10 cellular contexts compared by ENCODE assay signal in genomic region chr3:149494022-149494758, GRCh38. TPM values are rescaled to one million over a fixed set of nuclear protein-coding genes. Genes with fewer than 3 reads are reported as not detected.
A peak's percentile ranks its signal among the peaks of the same experiment; 100 is the strongest.
DNase-seq lines count a peak whose midpoint lies in the region; ATAC-seq and TF ChIP-seq lines count a peak whose summit lies in the region.
"Had no signal": no experiment of that assay in that cellular context is flagged by ENCODE, and none has a peak within 500 bp of the region (broad histone marks: within the 10 kb centered on the region; RNA-seq: fewer than 3 reads in every experiment).

No MANE protein-coding gene starts in this region.

- DNase-seq in activated gamma-delta T cell treated with Interleukin-2 at 50 U/mL for 16 hours (peak; percentile 6), activated gamma-delta T cell (lab: John Stamatoyannopoulos, UW) (no peak), MM.1S (peak; percentile 21), SW480 (ENCODE audit: low spot score) (peak; percentile 33), esophagus squamous epithelium (lab: John Stamatoyannopoulos, UW) (no peak), DMS79 treated with DMSO at 0.1 percent for 48 hours (lab: John Stamatoyannopoulos, UW) (no peak)
- DNase-seq in naive thymus-derived CD4-positive, alpha-beta T cell = no peak
- DNase-seq in activated effector memory CD4-positive, alpha-beta T cell treated with anti-CD3 and anti-CD28 coated beads, Interleukin-2, amount 50 U/mL, for 16 hours = no peak

- peaks cover 0 to 3% (median 0%) of the 10 kb centered on the region in 5 donors for H3K36me3 Mint-ChIP-seq in naive thymus-derived CD4-positive, alpha-beta T cell

- TF ChIP-seq POLR2A in esophagus squamous epithelium (IDR thresholded peaks at IDR 0.05) = no peak

- POLR2A ChIA-PET in naive thymus-derived CD4-positive, alpha-beta T cell (lab: Charles Lee) = no interaction called here

- H3F3A ChIP-seq in MM.1S (ENCODE audit: insufficient read depth, low read length) = no peaks in the 10 kb centered on the region

- H3K4me3 Mint-ChIP-seq in naive thymus-derived CD4-positive, alpha-beta T cell = no peak overlapping the region
- H3K4me3 Mint-ChIP-seq: dendritic cell treated with granulocyte-macrophage colony-stimulating factor and Interleukin-4, amounts not matched to agents 40 ng/mL and 50 ng/mL, for 4 days had no signal

- no peaks in the 10 kb centered on the region for H3K27me3 ChIP-seq in MM.1S (replicated peaks; ENCODE audit: insufficient read depth, low read length)
- H3K27me3 ChIP-seq in esophagus squamous epithelium = peaks cover 0 to 6% (median 0%) of the 10 kb centered on the region in 4 donors
- no peaks in the 10 kb centered on the region for H3K27me3 ChIP-seq in naive thymus-derived CD4-positive, alpha-beta T cell (ENCODE audit: control insufficient read depth in 2 of 2, insufficient read depth in 2 of 2, low read length in 2 of 2)

- H3K9me3 Mint-ChIP-seq in naive thymus-derived CD4-positive, alpha-beta T cell = peaks cover 0 to 9% (median 0%) of the 10 kb centered on the region in 11 donors
- H3K9me3 Mint-ChIP-seq: dendritic cell treated with granulocyte-macrophage colony-stimulating factor and Interleukin-4, amounts not matched to agents 40 ng/mL and 50 ng/mL, for 4 days had no signal

- H4K20me1 ChIP-seq in MM.1S (ENCODE audit: insufficient read depth, low read length) = no peaks in the 10 kb centered on the region

- intact Hi-C loops in esophagus squamous epithelium (cut with DNase I) = loop anchor here (10.0 kb wide), 1 partner anchor 281 kb away; no protein-coding TSS in a partner anchor
- intact Hi-C loops in naive thymus-derived CD4-positive, alpha-beta T cell (cut with micrococcal nuclease) = loop anchor here in 1 of 2 donors (1.0 to 10.0 kb wide), 2 partner anchors 277 to 539 kb away; no protein-coding TSS in a partner anchor

- H3K27ac ChIP-seq in MM.1S (ENCODE audit: low read length) (no peak overlapping the region), esophagus squamous epithelium (no peak overlapping the region)
- H3K27ac ChIP-seq in naive thymus-derived CD4-positive, alpha-beta T cell (ENCODE audit: low read depth, low read length) = no peak overlapping the region

- WGBS in esophagus squamous epithelium, 2 donors = 38 to 41% methylated on average over 10 to 11 of the region's 11 CpGs

- H3K9ac ChIP-seq in MM.1S (ENCODE audit: low read length) = no peak overlapping the region

- no peak overlapping the region for H2AFZ ChIP-seq in MM.1S (ENCODE audit: low read length)

- ATAC-seq in naive thymus-derived CD4-positive, alpha-beta T cell = peak; percentile 55

- no peak overlapping the region for H3K4me3 ChIP-seq in MM.1S (ENCODE audit: low read length)
- no peak overlapping the region for H3K4me3 ChIP-seq in esophagus squamous epithelium
- no peak overlapping the region for H3K4me3 ChIP-seq in naive thymus-derived CD4-positive, alpha-beta T cell (ENCODE audit: low read length)

- H3K9me2 ChIP-seq in MM.1S (replicated peaks; ENCODE audit: insufficient read depth, low read length) = no peaks in the 10 kb centered on the region

- H3K4me2 ChIP-seq in MM.1S (ENCODE audit: low read depth, low read length) = no peak overlapping the region

- peaks cover 0 to 4% (median 0%) of the 10 kb centered on the region in 7 donors for H3K4me1 Mint-ChIP-seq in naive thymus-derived CD4-positive, alpha-beta T cell

- H3K9me3 ChIP-seq in MM.1S (replicated peaks; ENCODE audit: insufficient read depth, low read length) (no peaks in the 10 kb centered on the region), esophagus squamous epithelium (no peaks in the 10 kb centered on the region)
- H3K9me3 ChIP-seq in naive thymus-derived CD4-positive, alpha-beta T cell (ENCODE audit: control insufficient read depth in 2 of 3, low read length in 3 of 3) = no peaks in the 10 kb centered on the region

- TF ChIP-seq CTCF in MM.1S (IDR thresholded peaks at IDR 0.05; ENCODE audit: low read length) = peak; percentile 86
- peak; percentile 39 to 82 (median 80) for TF ChIP-seq CTCF in esophagus squamous epithelium (IDR thresholded peaks at IDR 0.05)

- CTCF ChIA-PET in naive thymus-derived CD4-positive, alpha-beta T cell (lab: Charles Lee) = no interaction called here

- no peak overlapping the region for H3K27ac Mint-ChIP-seq in naive thymus-derived CD4-positive, alpha-beta T cell
- H3K27ac Mint-ChIP-seq: dendritic cell treated with granulocyte-macrophage colony-stimulating factor and Interleukin-4, amounts not matched to agents 40 ng/mL and 50 ng/mL, for 4 days had no signal

- no peaks in the 10 kb centered on the region for H3K36me3 ChIP-seq in MM.1S (replicated peaks; ENCODE audit: insufficient read depth, low read length)
- H3K36me3 ChIP-seq in esophagus squamous epithelium = no peaks in the 10 kb centered on the region
- H3K36me3 ChIP-seq in naive thymus-derived CD4-positive, alpha-beta T cell (ENCODE audit: control insufficient read depth in 2 of 3, insufficient read depth in 3 of 3, low read length in 3 of 3) = no peaks in the 10 kb centered on the region

- H3K27me3 Mint-ChIP-seq in naive thymus-derived CD4-positive, alpha-beta T cell = peaks cover 15 to 29% (median 20%) of the 10 kb centered on the region in 5 donors

- H3K79me2 ChIP-seq in MM.1S (ENCODE audit: low read length) = no peaks in the 10 kb centered on the region

- H3K4me1 ChIP-seq in MM.1S (ENCODE audit: low read length) = no peaks in the 10 kb centered on the region
- peaks cover 0 to 4% (median 0%) of the 10 kb centered on the region in 3 donors for H3K4me1 ChIP-seq in esophagus squamous epithelium
- no peaks in the 10 kb centered on the region for H3K4me1 ChIP-seq in naive thymus-derived CD4-positive, alpha-beta T cell (ENCODE audit: control insufficient read depth in 2 of 2, insufficient read depth in 2 of 2, low read length in 2 of 2)

RNA-seq across cellular contexts. Expression of gene TM4SF4, which starts 19.7 kb away (rescaled TPM):
- total RNA-seq in esophagus squamous epithelium = not detected
- not detected for total RNA-seq in naive thymus-derived CD4-positive, alpha-beta T cell
- not detected for polyA plus RNA-seq in naive thymus-derived CD4-positive, alpha-beta T cell
- total RNA-seq: urinary bladder had no signal

Comparison
In these comparisons a context has a peak if more than half of its experiments do, and no peak if none do; other contexts are left out.
1. DNase-seq: peak in activated gamma-delta T cell treated with Interleukin-2 at 50 U/mL for 16 hours (single experiment), MM.1S (single experiment) and SW480 (single experiment); none in activated gamma-delta T cell (single experiment), esophagus squamous epithelium (single experiment), naive thymus-derived CD4-positive, alpha-beta T cell (0 of 9), DMS79 treated with DMSO at 0.1 percent for 48 hours (single experiment) and activated effector memory CD4-positive, alpha-beta T cell treated with anti-CD3 and anti-CD28 coated beads, Interleukin-2, amount 50 U/mL, for 16 hours (single experiment).